In genomic region chr10:29804025-29804852, GRCh38 we compare ENCODE assay signal across 8 cellular contexts.
DNase-seq lines count a peak whose midpoint lies in the region; ATAC-seq and TF ChIP-seq lines count a peak whose summit lies in the region.

No MANE protein-coding gene starts in this region.

- peaks cover 7% of the 10 kb centered on the region; the same call in 1 of the 2 replicates for H3K79me2 ChIP-seq in PC-9 (ENCODE audit: low read depth)

- DNase-seq in NCI-H2196 (lab: John Stamatoyannopoulos, UW; ENCODE audit: unreplicated experiment) (peak; percentile 1), NCI-H2196 treated with DMSO at 0.1 percent for 48 hours (lab: John Stamatoyannopoulos, UW; ENCODE audit: unreplicated experiment) (no peak), PC-9 (peak; percentile 86 to 96), fibroblast of mammary gland (ENCODE audit: low read depth) (peak; percentile 94), sciatic nerve (ENCODE audit: low spot score) (no peak), spleen (no peak), tibial nerve (ENCODE audit: low spot score in 2 of 2) (no peak)

- H3F3A ChIP-seq in PC-9 (ENCODE audit: insufficient read depth, low read depth) = peaks cover 48% of the 10 kb centered on the region

- intact Hi-C loops in PC-9 (cut with micrococcal nuclease; ENCODE audit: unreplicated experiment) (loop anchor here (1.0 to 2.0 kb wide), 7 partner anchors 8 to 213 kb away; no protein-coding TSS in a partner anchor), sciatic nerve (cut with DNase I) (no loop called here), spleen (cut with DNase I; ENCODE audit: low total_unique reads) (no loop called here)

- TF ChIP-seq CTCF in PC-9 (conservative IDR thresholded peaks at IDR 0.05) (no peak), fibroblast of mammary gland (conservative IDR thresholded peaks at IDR 0.05; ENCODE audit: control insufficient read depth, insufficient read depth, low read depth, low read length) (no peak), spleen (IDR thresholded peaks at IDR 0.05 in 8 of 11, conservative IDR thresholded peaks at IDR 0.05 in 3 of 11) (no peak), tibial nerve (IDR thresholded peaks at IDR 0.05) (no peak)

- peak overlapping the region; percentile 77 for H3K4me2 ChIP-seq in PC-9

- H3K9me2 ChIP-seq in PC-9 (ENCODE audit: insufficient read depth) = no peaks in the 10 kb centered on the region

- TF ChIP-seq POLR2A in spleen (IDR thresholded peaks at IDR 0.05) (no peak), tibial nerve (IDR thresholded peaks at IDR 0.05) (no peak)

- H3K27me3 ChIP-seq in PC-9 (ENCODE audit: insufficient read depth, low read depth) (no peaks in the 10 kb centered on the region), spleen (replicated peaks in 1 of 7) (peaks cover 0 to 8% (median 0%) of the 10 kb centered on the region in 7 donors), tibial nerve (no peaks in the 10 kb centered on the region)

- H3K4me3 ChIP-seq in PC-9 = peak overlapping the region; percentile 38; the same call in 1 of the 2 replicates
- no peak overlapping the region for H3K4me3 ChIP-seq in fibroblast of mammary gland (ENCODE audit: control insufficient read depth, low read depth, low read length)
- H3K4me3 ChIP-seq in spleen = no peak overlapping the region
- H3K4me3 ChIP-seq in tibial nerve = no peak overlapping the region

- no peak overlapping the region for H2AFZ ChIP-seq in PC-9

- peak overlapping the region; percentile 100 for H3K27ac ChIP-seq in PC-9
- H3K27ac ChIP-seq in spleen = peak overlapping the region in 1 of 8 donors; percentile 49
- no peak overlapping the region for H3K27ac ChIP-seq in tibial nerve

- no peaks in the 10 kb centered on the region for H4K20me1 ChIP-seq in PC-9 (ENCODE audit: insufficient read depth)

- POLR2A ChIA-PET in PC-9 (lab: Charles Lee; ENCODE audit: unreplicated experiment) = interaction anchor here (0.5 to 1.2 kb wide), 3 partner anchors 54 to 70 kb away, joined by 3 to 8 read pairs (median 3); no protein-coding TSS in a partner anchor

- CTCF ChIA-PET in PC-9 (lab: Charles Lee) = interaction anchor here (0.7 kb wide), 1 partner anchor 68 kb away, joined by 3 read pairs; no protein-coding TSS in a partner anchor

- TF ChIP-seq EP300 in tibial nerve (IDR thresholded peaks at IDR 0.05) = no peak

- BruUV-seq in PC-9 (replicated peaks; lab: Mats Ljungman, UMichigan) = TSS peak; percentile 58

- peak; percentile 42 for ATAC-seq in sciatic nerve
- no peak for ATAC-seq in HG02798 (IDR thresholded peaks at IDR 0.05; ENCODE audit: poor library complexity, unreplicated experiment)

- H3K9me3 ChIP-seq in PC-9 (ENCODE audit: insufficient read depth, low read depth) = no peaks in the 10 kb centered on the region
- no peaks in the 10 kb centered on the region for H3K9me3 ChIP-seq in spleen
- H3K9me3 ChIP-seq in tibial nerve = no peaks in the 10 kb centered on the region

- H3K36me3 ChIP-seq in PC-9 (ENCODE audit: low read depth) = no peaks in the 10 kb centered on the region
- H3K36me3 ChIP-seq in spleen = no peaks in the 10 kb centered on the region
- H3K36me3 ChIP-seq in tibial nerve = no peaks in the 10 kb centered on the region

- 56 to 67% (median 62%) methylated on average over 5 of the region's 5 CpGs for WGBS in spleen, 5 donors
- WGBS in tibial nerve, 2 donors = 60 to 71% methylated on average over 5 of the region's 5 CpGs

- H3K4me1 ChIP-seq in PC-9 (replicated peaks; ENCODE audit: insufficient read depth) (peaks cover 69% of the 10 kb centered on the region), spleen (peaks cover 0 to 7% (median 0%) of the 10 kb centered on the region in 6 donors), tibial nerve (peaks cover 0 to 3% (median 0%) of the 10 kb centered on the region in 4 donors)

Comparison
In these comparisons a context has a peak if more than half of its experiments do, and no peak if none do; other contexts are left out.
1. DNase-seq: peak in NCI-H2196 (single experiment), PC-9 (2 of 2) and fibroblast of mammary gland (single experiment); none in NCI-H2196 treated with DMSO at 0.1 percent for 48 hours (single experiment), sciatic nerve (single experiment), spleen (single experiment) and tibial nerve (0 of 2).